In genomic region chr19:4232139-4232538, GRCh38 we compare ENCODE assay signal across 2 cellular contexts. TPM values are rescaled to one million over a fixed set of nuclear protein-coding genes. Genes with fewer than 3 reads are reported as not detected.
"Had no signal": no experiment of that assay in that cellular context is flagged by ENCODE, and none has a peak within 500 bp of the region (broad histone marks: within the 10 kb centered on the region; RNA-seq: fewer than 3 reads in every experiment).

No MANE protein-coding gene starts in this region.

RNA-seq across cellular contexts. Expression of gene EBI3, which starts 2.8 kb away (rescaled TPM):
- total RNA-seq: HT-29 had no signal

RNA-seq across cellular contexts. Expression of gene SHD, which starts 46.9 kb away (rescaled TPM):
- total RNA-seq: IMR-90 had no signal
